In the genomic region with DNA sequence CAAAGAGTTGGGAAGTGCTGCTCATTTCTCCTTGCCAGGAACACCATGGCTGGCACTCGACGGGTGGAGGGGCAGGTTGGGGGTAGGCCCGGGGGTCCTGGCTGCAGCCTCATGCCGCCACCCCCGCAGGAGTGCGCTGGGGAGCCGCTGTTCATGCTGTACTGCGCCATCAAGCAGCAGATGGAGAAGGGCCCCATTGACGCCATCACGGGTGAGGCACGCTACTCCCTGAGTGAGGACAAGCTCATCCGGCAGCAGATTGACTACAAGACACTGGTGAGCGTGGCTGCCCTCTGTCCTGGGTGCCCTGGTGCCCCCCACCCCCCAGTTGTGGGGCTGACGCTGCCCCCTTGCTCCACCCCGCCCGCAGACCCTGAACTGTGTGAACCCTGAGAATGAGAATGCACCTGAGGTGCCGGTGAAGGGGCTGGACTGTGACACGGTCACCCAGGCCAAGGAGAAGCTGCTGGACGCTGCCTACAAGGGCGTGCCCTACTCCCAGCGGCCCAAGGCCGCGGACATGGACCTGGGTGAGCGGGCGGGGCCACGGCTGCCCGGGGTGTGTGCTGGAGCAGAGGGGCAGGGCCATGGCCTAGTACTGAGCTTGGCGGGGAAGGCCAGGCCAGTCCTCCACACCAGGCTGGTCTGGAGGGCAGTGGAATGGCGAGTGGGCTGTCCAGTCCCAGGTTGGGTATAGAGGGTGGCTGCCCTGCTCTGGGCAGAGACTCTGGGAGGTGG, we compare ENCODE assay signal across 25 cellular contexts.
"Had no signal": no experiment of that assay in that cellular context is flagged by ENCODE, and none has a peak within 500 bp of the region (broad histone marks: within the 10 kb centered on the region; RNA-seq: fewer than 3 reads in every experiment).

No MANE protein-coding gene starts in this region.

- H3K36me3 ChIP-seq: cardiac muscle cell, ovary had no signal

- H3K4me1 ChIP-seq: ascending aorta, prostate gland, suprapubic skin, tibial nerve had no signal

- H3K27ac ChIP-seq: ascending aorta, cardiac muscle cell, coronary artery, ovary, prostate gland, suprapubic skin, tibial nerve had no signal

- DNase-seq: activated B cell treated with CpG ODN at 0.5 μM for 24 hours; activated effector memory CD4-positive, alpha-beta T cell treated with Interleukin-2 at 50 U/mL for 16 hours; activated naive CD4-positive, alpha-beta T cell treated with Interleukin-2 at 50 U/mL for 16 hours; activated naive CD8-positive, alpha-beta T cell treated with anti-CD3 and anti-CD28 coated beads for 36 hours; activated T-cell treated with anti-CD3 and anti-CD28 coated beads for 4 hours; activated T-cell treated with anti-CD3 and anti-CD28 coated beads, Interleukin-2, amount 50 U/mL, for 72 hours; cerebellar nuclear complex; dorsolateral prefrontal cortex; effector memory CD4-positive, alpha-beta T cell; head of caudate nucleus; hippocampal formation; kidney; nephron progenitor cell; ovary; retina; stimulated activated CD4-positive, alpha-beta T cell treated with anti-CD3 and anti-CD28 coated beads, Interleukin-2, amount 100 ng/mL, for 48 hours; T-helper 1 cell had no signal

- H3K27me3 ChIP-seq: ascending aorta, cardiac muscle cell, dorsolateral prefrontal cortex, ovary, suprapubic skin, tibial nerve had no signal

- ATAC-seq: left lobe of liver had no signal

- H3K4me3 ChIP-seq: ascending aorta, cardiac muscle cell, coronary artery, dorsolateral prefrontal cortex, lung, ovary, prostate gland, suprapubic skin, tibial nerve had no signal

- H3K9me3 ChIP-seq: ascending aorta, ovary, prostate gland, suprapubic skin, tibial nerve had no signal
